1 cellular context compared by ENCODE assay signal in the genomic region with DNA sequence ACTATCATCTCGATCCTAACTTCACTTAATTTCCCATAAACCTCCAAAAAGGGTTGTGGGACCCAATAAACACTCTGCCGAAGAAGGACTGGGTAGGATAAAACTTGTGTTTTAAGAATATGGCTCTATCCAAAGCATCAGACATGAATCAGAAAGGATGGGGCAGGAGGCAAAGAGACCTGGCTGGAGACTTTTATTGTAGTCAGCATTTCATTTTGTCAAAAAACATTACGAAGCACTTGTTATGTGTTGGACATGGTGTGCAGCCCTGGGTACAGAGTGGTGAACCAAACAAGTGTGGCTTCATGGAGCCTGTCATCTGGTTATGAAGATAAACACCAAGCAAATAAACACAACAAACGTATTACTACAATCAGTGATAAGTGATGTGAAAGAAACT.
TF ChIP-seq lines count a peak whose summit lies in the region.

No MANE protein-coding gene starts in this region.

TF ChIP-seq in H1, 55 proteins besides CTCF, POLR2A, EP300 and RAD21:
- TF ChIP-seq TEAD4 (IDR thresholded peaks at IDR 0.05; ENCODE audit: low read depth, low read length), result no peak
- no peak for TF ChIP-seq SRF (IDR thresholded peaks at IDR 0.05; ENCODE audit: low read depth, low read length)
- no peak for TF ChIP-seq RFX5 (IDR thresholded peaks at IDR 0.05; ENCODE audit: borderline replicate concordance, low read depth, low read length)
- TF ChIP-seq EGR1 (IDR thresholded peaks at IDR 0.05; ENCODE audit: borderline replicate concordance, low read depth, low read length), result no peak
- TF ChIP-seq BRCA1 (IDR thresholded peaks at IDR 0.05; ENCODE audit: low read depth, low read length), result no peak
- no peak for TF ChIP-seq SIN3A (conservative IDR thresholded peaks at IDR 0.05 in 1 of 2, IDR thresholded peaks at IDR 0.05 in 1 of 2; ENCODE audit: low read depth in 1 of 2, low read length in 2 of 2)
- no peak for TF ChIP-seq FOSL1 (IDR thresholded peaks at IDR 0.05; ENCODE audit: insufficient read depth, low read depth, low read length)
- TF ChIP-seq ASH2L (IDR thresholded peaks at IDR 0.05; ENCODE audit: low read length), result no peak
